In the genomic region with DNA sequence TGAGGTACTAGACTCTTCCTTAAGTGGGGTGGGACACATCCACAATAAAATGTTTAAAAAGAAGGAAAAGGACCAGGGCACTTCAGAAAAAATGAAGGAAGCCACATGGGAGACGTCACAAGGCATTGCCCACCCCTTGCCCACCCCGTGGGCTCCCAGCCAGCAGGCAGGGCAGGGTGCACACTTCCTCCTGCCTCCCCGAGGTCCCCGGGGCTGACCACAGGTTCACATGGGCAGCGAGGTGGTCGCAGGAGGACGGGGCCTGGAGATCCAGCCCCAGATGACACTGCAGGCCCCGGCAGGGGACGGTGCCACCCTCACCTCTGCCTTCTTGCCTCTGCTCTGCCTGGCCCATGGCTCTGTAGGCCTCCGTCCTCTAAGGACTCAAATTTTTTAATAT, we compare ENCODE assay signal across 20 cellular contexts.
"Had no signal": no experiment of that assay in that cellular context is flagged by ENCODE, and none has a peak within 500 bp of the region (broad histone marks: within the 10 kb centered on the region; RNA-seq: fewer than 3 reads in every experiment).

No MANE protein-coding gene starts in this region.

- H3K27me3 Mint-ChIP-seq: effector memory CD8-positive, alpha-beta T cell; progenitor cell of endocrine pancreas; stimulated activated memory B cell treated with anti-CD40 and anti-IgM and Interleukin-4, amounts not matched to agents 10 μg/mL and 1 μg/mL and 100 μg/mL, for 72 hours had no signal

- H3K4me3 ChIP-seq: coronary artery, lower lobe of right lung, smooth muscle cell, testis, tibial artery, upper lobe of left lung had no signal

- H3K27me3 ChIP-seq: neutrophil, testis, tibial artery, upper lobe of left lung had no signal

- H3K4me2 ChIP-seq: smooth muscle cell had no signal

- ATAC-seq: effector memory CD8-positive, alpha-beta T cell; left ventricle myocardium superior; lower lobe of right lung; natural killer cell; sciatic nerve; stimulated activated memory B cell treated with anti-CD40 and anti-IgM and Interleukin-4, amounts not matched to agents 10 μg/mL and 1 μg/mL and 100 μg/mL, for 72 hours; stimulated activated naive CD8-positive, alpha-beta T cell treated with anti-CD3 and anti-CD28 coated beads, Interleukin-15, Interleukin-2, amounts not matched to agents 100 U/mL and 50 U/mL, for 24 hours had no signal

- H3K9ac ChIP-seq: parathyroid adenoma had no signal

- H3K4me3 Mint-ChIP-seq: effector memory CD8-positive, alpha-beta T cell; stimulated activated memory B cell treated with anti-CD40 and anti-IgM and Interleukin-4, amounts not matched to agents 10 μg/mL and 1 μg/mL and 100 μg/mL, for 72 hours had no signal

- DNase-seq: effector memory CD8-positive, alpha-beta T cell; hypothalamus; immature natural killer cell; islet precursor cell; left ventricle myocardium superior; lower lobe of right lung; natural killer cell; stimulated activated CD4-positive, alpha-beta T cell treated with anti-CD3 and anti-CD28 coated beads, Interleukin-4, amount 100 ng/mL, for 4 hours; stimulated activated naive CD8-positive, alpha-beta T cell treated with anti-CD3 and anti-CD28 coated beads, Interleukin-15, Interleukin-2, amounts not matched to agents 100 U/mL and 50 U/mL, for 24 hours; substantia nigra; testis; tibial artery had no signal

- H3K27ac ChIP-seq: coronary artery, lower lobe of right lung, neutrophil, parathyroid adenoma, testis, tibial artery, upper lobe of left lung had no signal

- H3K9me3 ChIP-seq: lower lobe of right lung, neutrophil, testis, tibial artery, upper lobe of left lung had no signal

- H3K36me3 Mint-ChIP-seq: immature natural killer cell; natural killer cell; stimulated activated memory B cell treated with anti-CD40 and anti-IgM and Interleukin-4, amounts not matched to agents 10 μg/mL and 1 μg/mL and 100 μg/mL, for 72 hours had no signal

- H2AFZ ChIP-seq: parathyroid adenoma had no signal

- H3K27ac Mint-ChIP-seq: effector memory CD8-positive, alpha-beta T cell; progenitor cell of endocrine pancreas had no signal

- H3K36me3 ChIP-seq: lower lobe of right lung, neutrophil, tibial artery, upper lobe of left lung had no signal

- H3K9me3 Mint-ChIP-seq: effector memory CD8-positive, alpha-beta T cell; immature natural killer cell; natural killer cell; stimulated activated memory B cell treated with anti-CD40 and anti-IgM and Interleukin-4, amounts not matched to agents 10 μg/mL and 1 μg/mL and 100 μg/mL, for 72 hours had no signal
